1 cellular context compared by ENCODE assay signal in the genomic region with DNA sequence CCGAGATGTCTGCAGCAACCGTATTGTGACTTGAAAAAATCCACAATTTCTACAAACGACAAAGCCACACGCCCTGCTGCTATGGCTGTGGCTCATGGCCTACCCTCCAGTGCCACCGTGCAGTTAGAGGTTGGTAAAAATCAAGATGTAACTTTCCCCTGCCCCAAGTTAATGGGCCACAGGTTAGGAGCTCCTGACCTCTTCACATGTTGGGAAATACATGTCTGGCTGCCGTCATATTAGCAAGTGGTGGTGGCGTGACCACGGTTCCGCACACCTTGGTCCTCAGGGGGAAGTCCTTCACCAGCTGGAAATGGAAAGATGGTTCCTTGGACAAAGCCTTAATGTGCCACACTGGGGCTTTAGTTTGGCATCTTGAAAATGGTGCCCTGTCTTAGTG.
TF ChIP-seq lines count a peak whose summit lies in the region.

No MANE protein-coding gene starts in this region.

TF ChIP-seq in GM23338, 12 proteins besides CTCF, POLR2A, EP300 and RAD21 (continued from another document):
- TF ChIP-seq, protein P1, sequence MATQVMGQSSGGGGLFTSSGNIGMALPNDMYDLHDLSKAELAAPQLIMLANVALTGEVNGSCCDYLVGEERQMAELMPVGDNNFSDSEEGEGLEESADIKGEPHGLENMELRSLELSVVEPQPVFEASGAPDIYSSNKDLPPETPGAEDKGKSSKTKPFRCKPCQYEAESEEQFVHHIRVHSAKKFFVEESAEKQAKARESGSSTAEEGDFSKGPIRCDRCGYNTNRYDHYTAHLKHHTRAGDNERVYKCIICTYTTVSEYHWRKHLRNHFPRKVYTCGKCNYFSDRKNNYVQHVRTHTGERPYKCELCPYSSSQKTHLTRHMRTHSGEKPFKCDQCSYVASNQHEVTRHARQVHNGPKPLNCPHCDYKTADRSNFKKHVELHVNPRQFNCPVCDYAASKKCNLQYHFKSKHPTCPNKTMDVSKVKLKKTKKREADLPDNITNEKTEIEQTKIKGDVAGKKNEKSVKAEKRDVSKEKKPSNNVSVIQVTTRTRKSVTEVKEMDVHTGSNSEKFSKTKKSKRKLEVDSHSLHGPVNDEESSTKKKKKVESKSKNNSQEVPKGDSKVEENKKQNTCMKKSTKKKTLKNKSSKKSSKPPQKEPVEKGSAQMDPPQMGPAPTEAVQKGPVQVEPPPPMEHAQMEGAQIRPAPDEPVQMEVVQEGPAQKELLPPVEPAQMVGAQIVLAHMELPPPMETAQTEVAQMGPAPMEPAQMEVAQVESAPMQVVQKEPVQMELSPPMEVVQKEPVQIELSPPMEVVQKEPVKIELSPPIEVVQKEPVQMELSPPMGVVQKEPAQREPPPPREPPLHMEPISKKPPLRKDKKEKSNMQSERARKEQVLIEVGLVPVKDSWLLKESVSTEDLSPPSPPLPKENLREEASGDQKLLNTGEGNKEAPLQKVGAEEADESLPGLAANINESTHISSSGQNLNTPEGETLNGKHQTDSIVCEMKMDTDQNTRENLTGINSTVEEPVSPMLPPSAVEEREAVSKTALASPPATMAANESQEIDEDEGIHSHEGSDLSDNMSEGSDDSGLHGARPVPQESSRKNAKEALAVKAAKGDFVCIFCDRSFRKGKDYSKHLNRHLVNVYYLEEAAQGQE (IDR thresholded peaks at IDR 0.05; ENCODE audit: unreplicated experiment) = no peak
- TF ChIP-seq ZNF114 (CRISPR knock-in tag; IDR thresholded peaks at IDR 0.05) (no peak), POLR2AphosphoS5 (IDR thresholded peaks at IDR 0.05; ENCODE audit: low read depth) (no peak), EZH2phosphoT487 (IDR thresholded peaks at IDR 0.05; ENCODE audit: unreplicated experiment) (no peak), NANOG (IDR thresholded peaks at IDR 0.05; ENCODE audit: borderline replicate concordance) (no peak), JUNB (IDR thresholded peaks at IDR 0.05; ENCODE audit: unreplicated experiment) (no peak), ZNF331 (CRISPR knock-in tag; IDR thresholded peaks at IDR 0.05; ENCODE audit: low read depth) (no peak), EZH2 (IDR thresholded peaks at IDR 0.05; ENCODE audit: low read depth, unreplicated experiment) (no peak)
- TF ChIP-seq, protein P2, sequence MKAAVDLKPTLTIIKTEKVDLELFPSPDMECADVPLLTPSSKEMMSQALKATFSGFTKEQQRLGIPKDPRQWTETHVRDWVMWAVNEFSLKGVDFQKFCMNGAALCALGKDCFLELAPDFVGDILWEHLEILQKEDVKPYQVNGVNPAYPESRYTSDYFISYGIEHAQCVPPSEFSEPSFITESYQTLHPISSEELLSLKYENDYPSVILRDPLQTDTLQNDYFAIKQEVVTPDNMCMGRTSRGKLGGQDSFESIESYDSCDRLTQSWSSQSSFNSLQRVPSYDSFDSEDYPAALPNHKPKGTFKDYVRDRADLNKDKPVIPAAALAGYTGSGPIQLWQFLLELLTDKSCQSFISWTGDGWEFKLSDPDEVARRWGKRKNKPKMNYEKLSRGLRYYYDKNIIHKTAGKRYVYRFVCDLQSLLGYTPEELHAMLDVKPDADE (IDR thresholded peaks at IDR 0.05) = no peak
